In genomic region chr11:23556163-23556750, GRCh38 we compare ENCODE assay signal across 22 cellular contexts.
DNase-seq lines count a peak whose midpoint lies in the region; ATAC-seq and TF ChIP-seq lines count a peak whose summit lies in the region.
"Had no signal": no experiment of that assay in that cellular context is flagged by ENCODE, and none has a peak within 500 bp of the region (broad histone marks: within the 10 kb centered on the region; RNA-seq: fewer than 3 reads in every experiment).

No MANE protein-coding gene starts in this region.

- H3K27me3 ChIP-seq in GM23338 (ENCODE audit: insufficient read depth) (no peaks in the 10 kb centered on the region), upper lobe of right lung (no peaks in the 10 kb centered on the region), Karpas-422 (ENCODE audit: low read length) (no peaks in the 10 kb centered on the region)
- H3K27me3 ChIP-seq: BLaER1 had no signal

- no peaks in the 10 kb centered on the region for H3K36me3 Mint-ChIP-seq in GM23338 (ENCODE audit: low read depth)
- H3K36me3 Mint-ChIP-seq: CD4-positive, CD25-positive, alpha-beta regulatory T cell had no signal

- H3K9me2 ChIP-seq in GM23338 (ENCODE audit: insufficient read depth) (peaks cover 9% of the 10 kb centered on the region; the same call in 1 of the 2 replicates), Karpas-422 (replicated peaks; ENCODE audit: insufficient read depth, low read length) (no peaks in the 10 kb centered on the region)

- no peak overlapping the region for H3K27ac ChIP-seq in GM23338 (ENCODE audit: low read depth)
- H3K27ac ChIP-seq in upper lobe of right lung = no peak overlapping the region
- no peak overlapping the region for H3K27ac ChIP-seq in Karpas-422 (ENCODE audit: low read length)
- H3K27ac ChIP-seq: BLaER1, SK-N-MC had no signal

- no peaks in the 10 kb centered on the region for H3K4me1 ChIP-seq in GM23338 (ENCODE audit: insufficient read depth)
- no peaks in the 10 kb centered on the region for H3K4me1 ChIP-seq in upper lobe of right lung
- H3K4me1 ChIP-seq in Karpas-422 (ENCODE audit: low read length) = no peaks in the 10 kb centered on the region
- H3K4me1 ChIP-seq: BLaER1 had no signal

- DNase-seq in GM23338 (ENCODE audit: low spot score) = peak; percentile 14
- DNase-seq in OCI-M1 (lab: John Stamatoyannopoulos, UW) = peak; percentile 23
- DNase-seq in islet precursor cell = peak; percentile 71
- DNase-seq in upper lobe of right lung = no peak
- no peak for DNase-seq in cerebellar cortex (ENCODE audit: low spot score)
- no peak for DNase-seq in erythroblast (lab: John Stamatoyannopoulos, UW)
- DNase-seq in Karpas-422 = no peak
- DNase-seq: CD4-positive, CD25-positive, alpha-beta regulatory T cell; COR-L47; EL; GF-D8; KBM-7; MM.1S; NCI-H1417; NCI-H1694; NCI-H2081; NCI-H2227 treated with DMSO at 0.1 percent for 48 hours; NCI-H526 treated with DMSO at 0.1 percent for 48 hours; SIG-M5 had no signal

- no peaks in the 10 kb centered on the region for H3K36me3 ChIP-seq in GM23338 (ENCODE audit: insufficient read depth)
- no peaks in the 10 kb centered on the region for H3K36me3 ChIP-seq in upper lobe of right lung
- no peaks in the 10 kb centered on the region for H3K36me3 ChIP-seq in Karpas-422 (ENCODE audit: insufficient read depth, low read length)
- H3K36me3 ChIP-seq: BLaER1 had no signal

- intact Hi-C loops in upper lobe of right lung (cut with DNase I) = no loop called here

- no peaks in the 10 kb centered on the region for H3F3A ChIP-seq in GM23338 (replicated peaks; ENCODE audit: low read depth)

- H3K4me2 ChIP-seq in GM23338 (no peak overlapping the region), Karpas-422 (ENCODE audit: low read depth, low read length, poor library complexity, severe bottlenecking) (no peak overlapping the region)
- H3K4me2 ChIP-seq: BLaER1 had no signal

- no peak for TF ChIP-seq POLR2A in erythroblast (IDR thresholded peaks at IDR 0.05; ENCODE audit: low read length)

- H3K9me3 Mint-ChIP-seq in GM23338 = no peaks in the 10 kb centered on the region

- peaks cover 8% of the 10 kb centered on the region for H3K4me1 Mint-ChIP-seq in GM23338
- H3K4me1 Mint-ChIP-seq: CD4-positive, CD25-positive, alpha-beta regulatory T cell had no signal

- H3K27ac Mint-ChIP-seq in GM23338 = no peak overlapping the region
- H3K27ac Mint-ChIP-seq: CD4-positive, CD25-positive, alpha-beta regulatory T cell had no signal

- H2AFZ ChIP-seq in GM23338 (0 out of 2 replicates have a peak overlapping the region, but pooled peaks have one; percentile 39), Karpas-422 (ENCODE audit: low read length) (no peak overlapping the region)

- H3K4me3 Mint-ChIP-seq in GM23338 = no peak overlapping the region
- H3K4me3 Mint-ChIP-seq: CD4-positive, CD25-positive, alpha-beta regulatory T cell had no signal

- H3K79me2 ChIP-seq in GM23338 (replicated peaks; ENCODE audit: insufficient read depth) (no peaks in the 10 kb centered on the region), Karpas-422 (ENCODE audit: low read length) (no peaks in the 10 kb centered on the region)

- H3K9me3 ChIP-seq in upper lobe of right lung (no peaks in the 10 kb centered on the region), Karpas-422 (ENCODE audit: low read length) (peaks cover 24% of the 10 kb centered on the region)
- H3K9me3 ChIP-seq: BLaER1 had no signal

- no peaks in the 10 kb centered on the region for H4K20me1 ChIP-seq in GM23338 (replicated peaks; ENCODE audit: insufficient read depth)
- no peaks in the 10 kb centered on the region for H4K20me1 ChIP-seq in Karpas-422 (ENCODE audit: insufficient read depth, low read depth, low read length)
- H4K20me1 ChIP-seq: BLaER1 had no signal

- no peak for ATAC-seq in GM23338
- peak; percentile 34 for ATAC-seq in upper lobe of right lung
- ATAC-seq: HepG2 had no signal

- H3K4me3 ChIP-seq in GM23338 (no peak overlapping the region), upper lobe of right lung (no peak overlapping the region), Karpas-422 (ENCODE audit: low read length) (no peak overlapping the region)
- H3K4me3 ChIP-seq: BLaER1, SK-N-MC had no signal

- peaks cover 2% of the 10 kb centered on the region for H3K27me3 Mint-ChIP-seq in GM23338 (ENCODE audit: insufficient read depth, low read depth, poor library complexity)
- H3K27me3 Mint-ChIP-seq: CD4-positive, CD25-positive, alpha-beta regulatory T cell had no signal

- TF ChIP-seq CTCF in GM23338 (conservative IDR thresholded peaks at IDR 0.05; ENCODE audit: low read depth in 2 of 2) (no peak), upper lobe of right lung (IDR thresholded peaks at IDR 0.05) (no peak)

- no peak overlapping the region for H3K9ac ChIP-seq in Karpas-422 (ENCODE audit: low read length)
- H3K9ac ChIP-seq: BLaER1 had no signal

TF ChIP-seq in GM23338, 12 proteins besides CTCF, POLR2A, EP300 and RAD21 (continues in another document):
- no peak for TF ChIP-seq JUNB (IDR thresholded peaks at IDR 0.05; ENCODE audit: unreplicated experiment)
- TF ChIP-seq, protein P1, sequence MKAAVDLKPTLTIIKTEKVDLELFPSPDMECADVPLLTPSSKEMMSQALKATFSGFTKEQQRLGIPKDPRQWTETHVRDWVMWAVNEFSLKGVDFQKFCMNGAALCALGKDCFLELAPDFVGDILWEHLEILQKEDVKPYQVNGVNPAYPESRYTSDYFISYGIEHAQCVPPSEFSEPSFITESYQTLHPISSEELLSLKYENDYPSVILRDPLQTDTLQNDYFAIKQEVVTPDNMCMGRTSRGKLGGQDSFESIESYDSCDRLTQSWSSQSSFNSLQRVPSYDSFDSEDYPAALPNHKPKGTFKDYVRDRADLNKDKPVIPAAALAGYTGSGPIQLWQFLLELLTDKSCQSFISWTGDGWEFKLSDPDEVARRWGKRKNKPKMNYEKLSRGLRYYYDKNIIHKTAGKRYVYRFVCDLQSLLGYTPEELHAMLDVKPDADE (IDR thresholded peaks at IDR 0.05) = no peak
- TF ChIP-seq CREB1 (CRISPR knock-in tag; IDR thresholded peaks at IDR 0.05; ENCODE audit: low read depth) = no peak
- TF ChIP-seq REST (IDR thresholded peaks at IDR 0.05; ENCODE audit: unreplicated experiment) = no peak

Comparison
In these comparisons a context has a peak if more than half of its experiments do, and no peak if none do; other contexts are left out.
1. DNase-seq: peak in GM23338 (single experiment), OCI-M1 (single experiment) and islet precursor cell (single experiment); none in upper lobe of right lung (single experiment), cerebellar cortex (single experiment), erythroblast (0 of 2) and Karpas-422 (single experiment).